ENCODE assay signal across 8 cellular contexts in genomic region chr1:235011599-235012435, GRCh38.
A peak's percentile ranks its signal among the peaks of the same experiment; 100 is the strongest.
DNase-seq lines count a peak whose midpoint lies in the region; ATAC-seq and TF ChIP-seq lines count a peak whose summit lies in the region.

No MANE protein-coding gene starts in this region.

- H3K9me3 Mint-ChIP-seq in activated naive CD4-positive, alpha-beta T cell treated with anti-CD3 and anti-CD28 coated beads, Interleukin-2, amount 50 U/mL, for 24 hours: peaks cover 13% of the 10 kb centered on the region

- H3K4me1 Mint-ChIP-seq in activated naive CD4-positive, alpha-beta T cell treated with anti-CD3 and anti-CD28 coated beads, Interleukin-2, amount 50 U/mL, for 24 hours: peaks cover 92% of the 10 kb centered on the region

- no peaks in the 10 kb centered on the region for H3K27me3 Mint-ChIP-seq in activated naive CD4-positive, alpha-beta T cell treated with anti-CD3 and anti-CD28 coated beads, Interleukin-2, amount 50 U/mL, for 24 hours

- DNase-seq in AG08396 (ENCODE audit: low spot score) (peak; percentile 91), left ventricle myocardium superior (peak; percentile 63), NCI-H2081 (lab: John Stamatoyannopoulos, UW) (no peak)
- peak; percentile 91 to 98 for DNase-seq in stimulated activated CD4-positive, alpha-beta T cell treated with anti-CD3 and anti-CD28 coated beads, Interleukin-15, amount 100 ng/mL, for 48 hours (ENCODE audit: low read depth in 2 of 2)

- H3K36me3 Mint-ChIP-seq in activated naive CD4-positive, alpha-beta T cell treated with anti-CD3 and anti-CD28 coated beads, Interleukin-2, amount 50 U/mL, for 24 hours: peaks cover 3% of the 10 kb centered on the region

- H3K27ac Mint-ChIP-seq in activated naive CD4-positive, alpha-beta T cell treated with anti-CD3 and anti-CD28 coated beads, Interleukin-2, amount 50 U/mL, for 24 hours: peak overlapping the region; percentile 95

- peak overlapping the region; percentile 72 for H3K4me3 Mint-ChIP-seq in activated naive CD4-positive, alpha-beta T cell treated with anti-CD3 and anti-CD28 coated beads, Interleukin-2, amount 50 U/mL, for 24 hours

- intact Hi-C loops in left ventricle myocardium superior (cut with micrococcal nuclease): no loop called here

- peak; percentile 66 for ATAC-seq in GM19043 (IDR thresholded peaks at IDR 0.05; ENCODE audit: low read depth, unreplicated experiment)
- ATAC-seq in HG03280 (IDR thresholded peaks at IDR 0.05; ENCODE audit: unreplicated experiment): peak; percentile 74
- ATAC-seq in SK-N-SH treated with all-trans-retinoic acid at 6 μM for 48 hours: peak; percentile 98
- peak; percentile 84 for ATAC-seq in left ventricle myocardium superior

TF ChIP-seq in SK-N-SH treated with all-trans-retinoic acid at 6 μM for 48 hours, 23 proteins besides CTCF, POLR2A, EP300 and RAD21:
- TF ChIP-seq PATZ1 (CRISPR knock-in tag; IDR thresholded peaks at IDR 0.05; ENCODE audit: borderline replicate concordance) (peak; percentile 82), TOX (CRISPR knock-in tag; IDR thresholded peaks at IDR 0.05; ENCODE audit: borderline replicate concordance) (peak; percentile 98), SNAI2 (CRISPR knock-in tag; IDR thresholded peaks at IDR 0.05) (no peak), ARNTL (CRISPR knock-in tag; IDR thresholded peaks at IDR 0.05; ENCODE audit: borderline replicate concordance, low read depth) (no peak), RARB (CRISPR knock-in tag; IDR thresholded peaks at IDR 0.05) (peak; percentile 35; the same call in 1 of the 2 replicates), CSDC2 (CRISPR knock-in tag; IDR thresholded peaks at IDR 0.05) (0 out of 2 replicates have a peak, but pooled peaks have one; percentile 74), ZC3H10 (CRISPR knock-in tag; IDR thresholded peaks at IDR 0.05) (peak; percentile 99), ZNF565 (CRISPR knock-in tag; conservative IDR thresholded peaks at IDR 0.05; ENCODE audit: low read depth) (no peak)

Comparison
In these comparisons a context has a peak if more than half of its experiments do, and no peak if none do; other contexts are left out.
1. DNase-seq: peak in AG08396 (single experiment), left ventricle myocardium superior (single experiment) and stimulated activated CD4-positive, alpha-beta T cell treated with anti-CD3 and anti-CD28 coated beads, Interleukin-15, amount 100 ng/mL, for 48 hours (2 of 2); none in NCI-H2081 (0 of 2).
2. Peak in every context shown above with its lines, with median percentiles within 50 percentile points of each other: ATAC-seq.